14 cellular contexts compared by ENCODE assay signal in the genomic region with DNA sequence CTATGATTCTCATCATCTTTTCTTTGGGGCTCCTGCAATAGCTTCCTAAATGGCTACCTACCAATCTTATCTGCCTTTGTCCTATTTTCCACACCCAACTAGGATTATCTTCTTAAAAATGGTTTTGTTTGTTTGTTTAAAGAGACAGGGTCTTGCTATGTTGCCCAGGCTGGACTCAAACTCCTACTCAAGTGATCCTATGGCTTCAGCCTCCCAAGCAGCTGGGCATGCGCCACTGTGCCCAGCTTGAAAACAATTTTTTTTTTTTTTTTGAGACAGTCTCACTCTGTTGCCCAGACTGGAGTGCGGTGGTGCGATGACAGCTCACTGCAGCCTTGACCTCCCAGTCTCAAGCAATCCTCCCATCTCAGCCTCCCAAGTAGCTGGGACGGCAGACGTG. TPM values are rescaled to one million over a fixed set of nuclear protein-coding genes. Genes with fewer than 3 reads are reported as not detected.
DNase-seq lines count a peak whose midpoint lies in the region; ATAC-seq, FAIRE-seq and TF ChIP-seq lines count a peak whose summit lies in the region.
"Had no signal": no experiment of that assay in that cellular context is flagged by ENCODE, and none has a peak within 500 bp of the region (broad histone marks: within the 10 kb centered on the region; RNA-seq: fewer than 3 reads in every experiment).

No MANE protein-coding gene starts in this region.

- H3K27me3 Mint-ChIP-seq in CD4-positive, CD25-positive, alpha-beta regulatory T cell = peaks cover 5% of the 10 kb centered on the region
- peaks cover 2% of the 10 kb centered on the region for H3K27me3 Mint-ChIP-seq in endothelial cell (ENCODE audit: unreplicated experiment)

- intact Hi-C loops in gastrocnemius medialis (cut with DNase I; ENCODE audit: low total_unique reads) = loop anchor here (5.0 kb wide), 1 partner anchor 252 kb away; no protein-coding TSS in a partner anchor

- peak overlapping the region; percentile 35 for H3K4me3 ChIP-seq in CD4-positive, CD25-positive, alpha-beta regulatory T cell (ENCODE audit: low read depth, low read length)
- no peak overlapping the region for H3K4me3 ChIP-seq in RWPE2 (ENCODE audit: severe bottlenecking)
- H3K4me3 ChIP-seq in keratinocyte (ENCODE audit: control insufficient read depth in 2 of 3, extremely low read depth in 1 of 3, insufficient read depth in 2 of 3, low read depth in 1 of 3, low read length in 3 of 3) = no peak overlapping the region
- no peak overlapping the region for H3K4me3 ChIP-seq in gastrocnemius medialis
- no peak overlapping the region for H3K4me3 ChIP-seq in foreskin fibroblast (ENCODE audit: low read depth in 1 of 2, low read length in 2 of 2)
- H3K4me3 ChIP-seq: uterus had no signal

- no peak overlapping the region for H3K9ac ChIP-seq in keratinocyte (ENCODE audit: control insufficient read depth, extremely low read depth, insufficient read depth, low read length)

- H3K9me3 ChIP-seq in CD4-positive, CD25-positive, alpha-beta regulatory T cell (ENCODE audit: control insufficient read depth in 2 of 2, low read length in 2 of 2) = no peaks in the 10 kb centered on the region
- H3K9me3 ChIP-seq in RWPE2 (ENCODE audit: severe bottlenecking) (no peaks in the 10 kb centered on the region), keratinocyte (ENCODE audit: control insufficient read depth, low read depth, low read length) (no peaks in the 10 kb centered on the region), gastrocnemius medialis (no peaks in the 10 kb centered on the region)
- H3K9me3 ChIP-seq: BE2C, heart left ventricle, uterus had no signal

- no peak overlapping the region for H2AFZ ChIP-seq in keratinocyte (ENCODE audit: control insufficient read depth, low read length)

- no peaks in the 10 kb centered on the region for H3K9me1 ChIP-seq in keratinocyte (ENCODE audit: control insufficient read depth, extremely low read depth, insufficient read depth, low read length)

- FAIRE-seq in keratinocyte (lab: Jason Lieb, UNC) = no peak
- FAIRE-seq: bronchial epithelial cell had no signal

- in situ Hi-C loops in gastrocnemius medialis (cut with MboI; ENCODE audit: low sequenced_read_pairs in 4 of 4) = no loop called here

- no peak for TF ChIP-seq POLR2A in gastrocnemius medialis (IDR thresholded peaks at IDR 0.05)

- dilution Hi-C loops in keratinocyte (cut with MboI; ENCODE audit: extremely low pct_ligation_motif_present, low sequenced_read_pairs) = no loop called here

- no peaks in the 10 kb centered on the region for H3K9me3 Mint-ChIP-seq in CD4-positive, CD25-positive, alpha-beta regulatory T cell
- H3K9me3 Mint-ChIP-seq in endothelial cell (ENCODE audit: unreplicated experiment) = no peaks in the 10 kb centered on the region

- no peaks in the 10 kb centered on the region for H3K36me3 ChIP-seq in CD4-positive, CD25-positive, alpha-beta regulatory T cell (ENCODE audit: control insufficient read depth, insufficient read depth, low read length)
- peaks cover 45% of the 10 kb centered on the region for H3K36me3 ChIP-seq in RWPE2 (ENCODE audit: low read depth)
- peaks cover 0 to 4% of the 10 kb centered on the region in 2 experiments for H3K36me3 ChIP-seq in keratinocyte (ENCODE audit: control insufficient read depth in 2 of 2, extremely low read depth in 1 of 2, insufficient read depth in 2 of 2, low read length in 2 of 2)
- H3K36me3 ChIP-seq in gastrocnemius medialis = no peaks in the 10 kb centered on the region
- H3K36me3 ChIP-seq: BE2C, uterus had no signal

- no peak for ATAC-seq in CD4-positive, CD25-positive, alpha-beta regulatory T cell (ENCODE audit: low read depth in 2 of 2)
- ATAC-seq in RWPE2 (ENCODE audit: low read depth) (no peak), gastrocnemius medialis (no peak), GM21447 (IDR thresholded peaks at IDR 0.05; ENCODE audit: unreplicated experiment) (no peak)

- no peak overlapping the region for H3K4me3 Mint-ChIP-seq in CD4-positive, CD25-positive, alpha-beta regulatory T cell
- H3K4me3 Mint-ChIP-seq in endothelial cell (ENCODE audit: unreplicated experiment) = no peak overlapping the region

- peaks cover 95% of the 10 kb centered on the region for H3K79me2 ChIP-seq in keratinocyte (ENCODE audit: control insufficient read depth, insufficient read depth, low read length)

- no peak overlapping the region for H3K27ac ChIP-seq in CD4-positive, CD25-positive, alpha-beta regulatory T cell (ENCODE audit: insufficient read depth, low read length, poor library complexity, severe bottlenecking)
- H3K27ac ChIP-seq in RWPE2 (ENCODE audit: poor library complexity, severe bottlenecking) = peak overlapping the region; percentile 37
- H3K27ac ChIP-seq in keratinocyte (ENCODE audit: control insufficient read depth, insufficient read depth, low read length) = peak overlapping the region; percentile 39
- H3K27ac ChIP-seq in gastrocnemius medialis = peak overlapping the region; percentile 3 to 54 (median 24)

- peak overlapping the region in 1 of 3 donors; percentile 81 for H3K27ac Mint-ChIP-seq in CD4-positive, CD25-positive, alpha-beta regulatory T cell
- H3K27ac Mint-ChIP-seq in endothelial cell (ENCODE audit: unreplicated experiment) = no peak overlapping the region

- peaks cover 6 to 27% (median 14%) of the 10 kb centered on the region in 4 donors for H3K4me1 Mint-ChIP-seq in CD4-positive, CD25-positive, alpha-beta regulatory T cell
- H3K4me1 Mint-ChIP-seq in endothelial cell (ENCODE audit: unreplicated experiment) = peaks cover 8% of the 10 kb centered on the region

- peaks cover 3% of the 10 kb centered on the region for H3K4me1 ChIP-seq in CD4-positive, CD25-positive, alpha-beta regulatory T cell (ENCODE audit: control insufficient read depth, insufficient read depth, low read length, poor library complexity, severe bottlenecking)
- H3K4me1 ChIP-seq in RWPE2 (ENCODE audit: insufficient read depth, poor library complexity, severe bottlenecking) (peaks cover 31% of the 10 kb centered on the region), keratinocyte (ENCODE audit: control insufficient read depth, extremely low read depth, insufficient read depth, low read length) (peaks cover 26% of the 10 kb centered on the region), gastrocnemius medialis (peaks cover 52 to 59% of the 10 kb centered on the region in 2 donors)
- H3K4me1 ChIP-seq: BE2C had no signal

- no peak overlapping the region for H3K4me2 ChIP-seq in keratinocyte (ENCODE audit: control insufficient read depth, extremely low read depth, insufficient read depth, low read depth, low read length)

- DNase-seq in CD4-positive, CD25-positive, alpha-beta regulatory T cell = no peak
- DNase-seq in RWPE2 (ENCODE audit: low spot score) (no peak), keratinocyte (ENCODE audit: low read depth, low spot score) (no peak), gastrocnemius medialis (no peak), endothelial cell (ENCODE audit: low spot score) (no peak), NCI-H774 (lab: John Stamatoyannopoulos, UW) (no peak), foreskin fibroblast (no peak)
- DNase-seq: BE2C, GOT3, NCI-H524 treated with DMSO at 0.1 percent for 48 hours had no signal

- no peaks in the 10 kb centered on the region for H4K20me1 ChIP-seq in keratinocyte (ENCODE audit: control insufficient read depth, extremely low read depth, insufficient read depth, low read length)

- no peak for TF ChIP-seq CTCF in RWPE2 (IDR thresholded peaks at IDR 0.05; ENCODE audit: poor library complexity, severe bottlenecking)
- no peak for TF ChIP-seq CTCF in keratinocyte (optimal IDR thresholded peaks at IDR 0.05 in 1 of 3, IDR thresholded peaks at IDR 0.05 in 1 of 3, conservative IDR thresholded peaks at IDR 0.05 in 1 of 3; ENCODE audit: extremely low read depth in 1 of 3, insufficient read depth in 2 of 3, low read length in 3 of 3)
- no peak for TF ChIP-seq CTCF in gastrocnemius medialis (IDR thresholded peaks at IDR 0.05 in 4 of 5, conservative IDR thresholded peaks at IDR 0.05 in 1 of 5)
- TF ChIP-seq CTCF in endothelial cell (IDR thresholded peaks at IDR 0.05; ENCODE audit: unreplicated experiment) = no peak
- TF ChIP-seq CTCF in foreskin fibroblast (IDR thresholded peaks at IDR 0.05; ENCODE audit: low read depth, low read length) = no peak

- H3K36me3 Mint-ChIP-seq in CD4-positive, CD25-positive, alpha-beta regulatory T cell = peaks cover 11% of the 10 kb centered on the region
- H3K36me3 Mint-ChIP-seq in endothelial cell (ENCODE audit: low read depth, unreplicated experiment) = no peaks in the 10 kb centered on the region

- H3K27me3 ChIP-seq in CD4-positive, CD25-positive, alpha-beta regulatory T cell (ENCODE audit: control insufficient read depth, insufficient read depth, low read length) = no peaks in the 10 kb centered on the region
- no peaks in the 10 kb centered on the region for H3K27me3 ChIP-seq in RWPE2 (ENCODE audit: insufficient read depth, poor library complexity, severe bottlenecking)
- H3K27me3 ChIP-seq in keratinocyte (ENCODE audit: control insufficient read depth, extremely low read depth, insufficient read depth, low read length) = no peaks in the 10 kb centered on the region
- no peaks in the 10 kb centered on the region for H3K27me3 ChIP-seq in gastrocnemius medialis
- H3K27me3 ChIP-seq: BE2C, heart left ventricle, uterus had no signal

RNA-seq across cellular contexts. Expression of gene DNMBP, which starts 14.9 kb away (rescaled TPM):
- 2.4 TPM for total RNA-seq in CD4-positive, CD25-positive, alpha-beta regulatory T cell
- under 1 TPM; 0.22 to 0.82 (median 0.61) TPM for polyA plus RNA-seq in CD4-positive, CD25-positive, alpha-beta regulatory T cell
- 7.7 to 26.9 TPM (median 15.8 TPM) in 3 replicates for polyA plus RNA-seq in keratinocyte
- polyA plus RNA-seq in keratinocyte (2011; ENCODE audit: low read depth) = 6.0 TPM
- 11.3 and 16.1 TPM in 2 replicates for polyA plus RNA-seq in keratinocyte (2011; cell fraction: cytosol; rRNA removed)
- polyA plus RNA-seq in keratinocyte (2011; cell fraction: nucleus; rRNA removed) = 44.5 and 44.6 TPM in 2 replicates
- 8.3 and 17.3 TPM in 2 replicates for polyA plus RNA-seq in keratinocyte (2012; ENCODE audit: low replicate concordance)
- polyA minus RNA-seq in keratinocyte = 11.3 to 23.3 TPM (median 17.7 TPM) in 3 replicates
- polyA minus RNA-seq in keratinocyte (2011; cell fraction: cytosol; rRNA and poly(A)+ RNA removed) = 7.1 TPM
- polyA minus RNA-seq in keratinocyte (2011; cell fraction: nucleus; rRNA and poly(A)+ RNA removed) = 22.1 and 39.7 TPM in 2 replicates
- total RNA-seq in gastrocnemius medialis (10 to 100 TPM in 3 of 4 donors, 1 to 10 TPM in 1; 9.5 to 22.5 (median 15.0) TPM), endothelial cell (ENCODE audit: unreplicated experiment) (21.8 TPM)
